ENCODE assay signal across 8 cellular contexts in the genomic region with DNA sequence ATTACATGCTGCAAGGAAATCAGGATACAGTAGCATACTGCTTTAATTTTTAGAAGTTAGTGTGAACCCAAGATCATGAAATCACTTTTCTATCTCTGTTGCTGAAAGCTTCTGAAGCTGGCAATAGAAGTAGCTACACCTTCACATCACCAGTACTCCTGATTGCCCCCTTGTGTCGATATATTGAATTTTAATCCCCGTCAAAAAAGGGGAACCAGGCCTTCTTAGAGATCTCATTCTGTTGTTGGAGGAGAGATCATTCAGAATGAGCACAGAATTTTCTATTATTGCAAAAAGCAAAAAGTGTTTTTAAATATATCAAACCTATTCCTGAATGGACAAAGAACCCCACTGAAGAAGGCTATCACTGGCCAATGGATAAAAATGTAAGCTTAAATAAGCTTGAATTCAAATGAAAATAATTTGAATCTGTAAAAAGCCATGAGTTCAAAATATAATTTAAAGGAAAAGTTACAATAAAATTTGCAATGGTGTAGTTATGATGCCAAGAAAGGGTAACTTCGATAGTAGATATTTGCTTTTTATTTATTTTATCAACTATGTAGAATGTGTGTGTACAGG. TPM values are rescaled to one million over a fixed set of nuclear protein-coding genes. Genes with fewer than 3 reads are reported as not detected.
A peak's percentile ranks its signal among the peaks of the same experiment; 100 is the strongest.
DNase-seq lines count a peak whose midpoint lies in the region; ATAC-seq, FAIRE-seq and TF ChIP-seq lines count a peak whose summit lies in the region.

No MANE protein-coding gene starts in this region.

- no peak overlapping the region for H3K4me3 Mint-ChIP-seq in neural progenitor cell

- no peaks in the 10 kb centered on the region for H3K27me3 Mint-ChIP-seq in neural progenitor cell (ENCODE audit: insufficient read depth, low read depth)

- H3K4me3 ChIP-seq in A549 (no peak overlapping the region), GM12878 (no peak overlapping the region), neural progenitor cell (no peak overlapping the region)

- peak; percentile 50 to 54; a peak in 3 of 6 replicates for ATAC-seq in A549
- peak; percentile 95 for ATAC-seq in GM18502 (IDR thresholded peaks at IDR 0.05; ENCODE audit: poor library complexity, unreplicated experiment)
- peak; percentile 98 for ATAC-seq in HG02852 (IDR thresholded peaks at IDR 0.05; ENCODE audit: unreplicated experiment)
- ATAC-seq in GM12878 = peak; percentile 97

- H4K20me1 ChIP-seq in GM12878 (ENCODE audit: control insufficient read depth, insufficient read depth) (no peaks in the 10 kb centered on the region), neural progenitor cell (ENCODE audit: low read depth) (no peaks in the 10 kb centered on the region)

- intact Hi-C loops in GM12878 (cut with micrococcal nuclease; ENCODE audit: unreplicated experiment) = loop anchor here (1.0 to 2.0 kb wide), 3 partner anchors 289 to 592 kb away; no protein-coding TSS in a partner anchor

- H3K27ac ChIP-seq in A549 (no peak overlapping the region), GM12878 (ENCODE audit: control insufficient read depth, insufficient read depth) (no peak overlapping the region), neural progenitor cell (no peak overlapping the region)

- TF ChIP-seq RAD21 in A549 (conservative IDR thresholded peaks at IDR 0.05 in 1 of 2, IDR thresholded peaks at IDR 0.05 in 1 of 2) = peak in 1 of 2 experiments; percentile 40; a peak in 2 of 5 replicates
- TF ChIP-seq RAD21 in GM12878 (IDR thresholded peaks at IDR 0.05; ENCODE audit: insufficient read depth, low read depth, low read length) = peak; percentile 71

- no peak for FAIRE-seq in A549 (lab: Jason Lieb, UNC)
- FAIRE-seq in GM12878 (lab: Jason Lieb, UNC) = peak; percentile 76

- RAD21 ChIA-PET in GM12878 (lab: Charles Lee; ENCODE audit: unreplicated experiment) = interaction anchor here (0.8 to 2.8 kb wide), 11 partner anchors 9 to 788 kb away, joined by 3 to 58 read pairs (median 4); no protein-coding TSS in a partner anchor

- SMC1A ChIA-PET in GM12878 (lab: Charles Lee; ENCODE audit: uncharacterized antibody, unreplicated experiment) = interaction anchor here (0.7 to 2.8 kb wide), 16 partner anchors 8 to 787 kb away, joined by 3 to 50 read pairs (median 5); no protein-coding TSS in a partner anchor

- H3K9me3 ChIP-seq in A549 = no peaks in the 10 kb centered on the region
- H3K9me3 ChIP-seq in GM12878 (replicated peaks; ENCODE audit: control insufficient read depth, insufficient read depth, low read length) = no peaks in the 10 kb centered on the region
- no peaks in the 10 kb centered on the region for H3K9me3 ChIP-seq in neural progenitor cell (ENCODE audit: low read depth)

- H3K27me3 ChIP-seq in GM12878 (replicated peaks in 1 of 2; ENCODE audit: control insufficient read depth in 2 of 2, insufficient read depth in 2 of 2, low read length in 1 of 2) = no peaks in the 10 kb centered on the region
- H3K27me3 ChIP-seq in neural progenitor cell = no peaks in the 10 kb centered on the region

- POLR2A ChIA-PET in A549 (lab: Yijun Ruan, JAX) = no interaction called here
- POLR2A ChIA-PET in GM12878 (lab: Charles Lee) = no interaction called here

- no peaks in the 10 kb centered on the region for H3K9me3 Mint-ChIP-seq in neural progenitor cell

- H3K27ac Mint-ChIP-seq in neural progenitor cell = no peak overlapping the region

- H3K4me1 Mint-ChIP-seq in neural progenitor cell = no peaks in the 10 kb centered on the region

- TF ChIP-seq POLR2A in A549 (IDR thresholded peaks at IDR 0.05; ENCODE audit: low read length) (no peak), GM12878 (IDR thresholded peaks at IDR 0.05; ENCODE audit: low read depth, low read length) (no peak)

- H3K79me2 ChIP-seq in GM12878 (ENCODE audit: control insufficient read depth, insufficient read depth, low read length) (no peaks in the 10 kb centered on the region), neural progenitor cell (ENCODE audit: low read depth) (no peaks in the 10 kb centered on the region)

- in situ Hi-C loops in GM12878 (cut with MboI) = loop anchor here (5.0 to 25.0 kb wide), 2 partner anchors 288 to 598 kb away; no protein-coding TSS in a partner anchor

- CTCF ChIA-PET in A549 (lab: Yijun Ruan, JAX) (interaction anchor here (1.3 to 1.6 kb wide), 4 partner anchors 288 to 594 kb away, joined by 5 to 6 read pairs (median 5); no protein-coding TSS in a partner anchor), GM12878 (lab: Yijun Ruan, JAX) (interaction anchor here (0.7 to 6.3 kb wide), 26 partner anchors 9 to 1443 kb away, joined by 3 to 78 read pairs (median 4); partner anchors contain the start of gene TEX47)

- no peaks in the 10 kb centered on the region for H3K36me3 Mint-ChIP-seq in neural progenitor cell

- TF ChIP-seq CTCF in A549 (IDR thresholded peaks at IDR 0.05) (peak; percentile 34), GM12878 (IDR thresholded peaks at IDR 0.05 in 2 of 3, conservative IDR thresholded peaks at IDR 0.05 in 1 of 3; ENCODE audit: control insufficient read depth in 2 of 3, extremely low read depth in 1 of 3, insufficient read depth in 1 of 3, low read depth in 3 of 3, low read length in 3 of 3) (peak; percentile 47 to 63 (median 59)), neural progenitor cell (IDR thresholded peaks at IDR 0.05) (peak; percentile 70)

- H3K4me2 ChIP-seq in A549 (no peak overlapping the region), GM12878 (ENCODE audit: control insufficient read depth, insufficient read depth) (no peak overlapping the region), neural progenitor cell (no peak overlapping the region)

- 0% methylated on average over 3 of the region's 3 CpGs for WGBS in A549 (ENCODE audit: missing lambda C conversion rate)
- 0% methylated on average over 3 of the region's 3 CpGs for WGBS in GM12878 (ENCODE audit: insufficient coverage, insufficient replicate concordance, low lambda C conversion rate, missing lambda C conversion rate)

- no peaks in the 10 kb centered on the region for H3F3A ChIP-seq in neural progenitor cell (ENCODE audit: low read depth)

- H3K36me3 ChIP-seq in GM12878 (ENCODE audit: control insufficient read depth in 2 of 2, insufficient read depth in 2 of 2, low read length in 1 of 2) (no peaks in the 10 kb centered on the region), neural progenitor cell (no peaks in the 10 kb centered on the region)

- H3K4me1 ChIP-seq in A549 (no peaks in the 10 kb centered on the region), GM12878 (ENCODE audit: control insufficient read depth, insufficient read depth, low read length) (no peaks in the 10 kb centered on the region), neural progenitor cell (no peaks in the 10 kb centered on the region)

- TF ChIP-seq EP300 in A549 (IDR thresholded peaks at IDR 0.05) (no peak), GM12878 (IDR thresholded peaks at IDR 0.05; ENCODE audit: borderline replicate concordance in 1 of 2, control insufficient read depth in 1 of 2, low read depth in 2 of 2, low read length in 2 of 2) (0 out of 4 replicates have a peak, but pooled peaks of 1 of the 2 experiments have one; percentile 19)

- DNase-seq in A549 (ENCODE audit: low read depth in 1 of 2, low spot score in 1 of 2) = peak in 1 of 2 experiments; percentile 37
- peak; percentile 32 for DNase-seq in NCI-H1694 treated with DMSO at 0.1 percent for 48 hours (lab: John Stamatoyannopoulos, UW)
- DNase-seq in GM12878 (ENCODE audit: low read depth, low spot score) = peak; percentile 15
- DNase-seq in neural progenitor cell (ENCODE audit: low spot score) = peak; percentile 49
- DNase-seq in NCI-H1048 (lab: John Stamatoyannopoulos, UW) = no peak
- no peak for DNase-seq in stimulated activated CD4-positive, alpha-beta T cell treated with anti-CD3 and anti-CD28 coated beads, Interleukin-15, amount 100 ng/mL, for 24 hours

- H2AFZ ChIP-seq in GM12878 (ENCODE audit: control insufficient read depth, low read depth, low read length) (no peak overlapping the region), neural progenitor cell (replicated peaks) (no peak overlapping the region)

- no peak overlapping the region for H3K9ac ChIP-seq in GM12878 (ENCODE audit: control insufficient read depth, insufficient read depth, low read length)
- H3K9ac ChIP-seq in neural progenitor cell = no peak overlapping the region

- BruUV-seq in GM12878 (replicated peaks; lab: Mats Ljungman, UMichigan) = no TSS peak

TF ChIP-seq in A549, 52 proteins besides CTCF, POLR2A, EP300 and RAD21:
- TF ChIP-seq SMC3 (IDR thresholded peaks at IDR 0.05) (peak; percentile 39; the same call in 2 of the 3 replicates), FOXS1 (CRISPR knock-in tag; IDR thresholded peaks at IDR 0.05) (no peak), ZSCAN20 (CRISPR knock-in tag; IDR thresholded peaks at IDR 0.05) (no peak)

TF ChIP-seq in GM12878, 131 proteins besides CTCF, POLR2A, EP300 and RAD21:
- 0 out of 2 replicates have a peak, but pooled peaks have one; percentile 11 for TF ChIP-seq MEF2A (IDR thresholded peaks at IDR 0.05; ENCODE audit: insufficient read depth, low read depth, low read length)
- TF ChIP-seq SPI1 (IDR thresholded peaks at IDR 0.05; ENCODE audit: borderline replicate concordance, insufficient read depth, low read depth, low read length) = peak; percentile 70; the same call in 1 of the 2 replicates
- peak; percentile 84 for TF ChIP-seq SMC3 (IDR thresholded peaks at IDR 0.05; ENCODE audit: borderline replicate concordance, low read length)
- no peak for TF ChIP-seq POLR2AphosphoS2 (IDR thresholded peaks at IDR 0.05; ENCODE audit: low read depth, low read length)

RNA-seq across cellular contexts. Expression of gene TEX47, which starts 39.7 kb away (rescaled TPM):
- polyA plus RNA-seq in A549 (2011; rRNA removed) (not detected in 2 replicates), A549 (2017; fragmentation: RNase III; extraction: RNeasy Plus Mini Kit Qiagen cat#74134 plus additional on column Dnase treatment) (not detected in 3 replicates), GM12878 (2011; rRNA removed) (not detected in 2 replicates), GM12878 (2014; fragmentation: Illumina TruSeq; extraction: Trizol) (not detected in 2 replicates), GM12878 (2014; fragmentation: Nextera tagmentation; extraction: Ambion mirVana) (not detected), GM12878 (2014; rRNA removed) (not detected in 2 replicates), GM12878 (2016; fragmentation: Nextera tagmentation; extraction: Ambion mirVana) (not detected)
- not detected in 2 replicates for polyA plus RNA-seq in A549 (2012; cell fraction: cytosol; rRNA removed)
- not detected in 2 replicates for polyA plus RNA-seq in A549 (2012; cell fraction: nucleus; rRNA removed)
- polyA minus RNA-seq in A549 (2011; rRNA and poly(A)+ RNA removed) = not detected in 2 replicates
- total RNA-seq in GM12878 (2013; cell fraction: nucleolus; rRNA removed) = not detected in 2 replicates
- total RNA-seq in GM12878 (2014; rRNA removed) (not detected in 2 replicates), GM12878 (2014; rRNA removed; fragmentation: Illumina TruSeq; extraction: Trizol) (not detected in 2 replicates), GM12878 (2021) (not detected in 2 replicates), neural progenitor cell (ENCODE audit: low replicate concordance) (not detected in 2 replicates)
- polyA plus RNA-seq in GM12878 (2011; ENCODE audit: low read depth) = not detected
- not detected in 2 replicates for polyA plus RNA-seq in GM12878 (2011; cell fraction: cytosol; rRNA removed)
- polyA plus RNA-seq in GM12878 (2011; cell fraction: nucleus; rRNA removed) = not detected in 2 replicates
- polyA plus RNA-seq in GM12878 (2012) = not detected in 2 replicates
- not detected in 2 replicates for polyA minus RNA-seq in GM12878 (2011; rRNA and poly(A)+ RNA removed)
- polyA minus RNA-seq in GM12878 (2011; cell fraction: cytosol; rRNA and poly(A)+ RNA removed) = not detected in 2 replicates
- not detected in 2 replicates for polyA minus RNA-seq in GM12878 (2011; cell fraction: nucleus; rRNA and poly(A)+ RNA removed)

Comparison
In these comparisons a context has a peak if more than half of its experiments do, and no peak if none do; other contexts are left out.
1. DNase-seq: peak in NCI-H1694 treated with DMSO at 0.1 percent for 48 hours (single experiment), GM12878 (single experiment) and neural progenitor cell (single experiment); none in NCI-H1048 (single experiment) and stimulated activated CD4-positive, alpha-beta T cell treated with anti-CD3 and anti-CD28 coated beads, Interleukin-15, amount 100 ng/mL, for 24 hours (single experiment).
2. Of the 24 proteins assayed by ChIP-seq in both GM12878 and A549: peak only in GM12878: none; only in A549: none; in both: CTCF and SMC3; in neither: 20; mixed calls (peak in some experiments, not most) for 2.
3. Peak in every context shown above with its lines, with median percentiles within 50 percentile points of each other: ATAC-seq and CTCF ChIP-seq.